Comparison of ENCODE assay signal across 14 cellular contexts in genomic region chr14:96508900-96509299, GRCh38. TPM values are rescaled to one million over a fixed set of nuclear protein-coding genes. Genes with fewer than 3 reads are reported as not detected.
DNase-seq lines count a peak whose midpoint lies in the region; ATAC-seq and TF ChIP-seq lines count a peak whose summit lies in the region.
"Had no signal": no experiment of that assay in that cellular context is flagged by ENCODE, and none has a peak within 500 bp of the region (broad histone marks: within the 10 kb centered on the region; RNA-seq: fewer than 3 reads in every experiment).

No MANE protein-coding gene starts in this region.

- H3K9me3 ChIP-seq in heart left ventricle: peaks cover 0 to 9% (median 0%) of the 10 kb centered on the region in 12 donors
- peaks cover 6% of the 10 kb centered on the region for H3K9me3 ChIP-seq in endodermal cell (ENCODE audit: control insufficient read depth, low read length)

- peak overlapping the region in 5 of 12 donors; percentile 15 to 41 (median 34) for H3K27ac ChIP-seq in heart left ventricle
- no peak overlapping the region for H3K27ac ChIP-seq in endodermal cell (ENCODE audit: low read depth, low read length)

- 77 to 94% (median 89%) methylated on average over 5 of the region's 5 CpGs for WGBS in heart left ventricle, 4 donors
- 96 to 98% methylated on average over 4 to 5 of the region's 5 CpGs for WGBS in endodermal cell (ENCODE audit: insufficient coverage in 1 of 2, insufficient read length in 1 of 2), 2 experiments

- H3K27me3 ChIP-seq in heart left ventricle: no peaks in the 10 kb centered on the region
- H3K27me3 ChIP-seq in endodermal cell (ENCODE audit: control insufficient read depth, insufficient read depth, low read length, poor library complexity, severe bottlenecking): no peaks in the 10 kb centered on the region

- H3K4me3 ChIP-seq in heart left ventricle (no peak overlapping the region), endodermal cell (ENCODE audit: low read length) (no peak overlapping the region)

- H3K9ac ChIP-seq in endodermal cell (ENCODE audit: extremely low read depth, low read length, poor library complexity, severe bottlenecking): no peak overlapping the region

- peaks cover 28% of the 10 kb centered on the region for H3K36me3 Mint-ChIP-seq in endodermal cell (ENCODE audit: low read depth)
- H3K36me3 Mint-ChIP-seq in stimulated activated naive B cell treated with anti-CD40 and anti-IgM and Interleukin-4, amounts not matched to agents 10 μg/mL and 1 μg/mL and 100 μg/mL, for 72 hours: peaks cover 15 to 21% of the 10 kb centered on the region in 2 donors

- ATAC-seq in heart left ventricle (peak in 3 of 4 donors; percentile 6 to 22 (median 17)), Right ventricle myocardium inferior (no peak), GM18909 (IDR thresholded peaks at IDR 0.05; ENCODE audit: poor library complexity, unreplicated experiment) (no peak)
- no peak for ATAC-seq in stimulated activated naive B cell treated with anti-CD40 and anti-IgM and Interleukin-4, amounts not matched to agents 10 μg/mL and 1 μg/mL and 100 μg/mL, for 72 hours (replicated peaks)

- H3K4me3 Mint-ChIP-seq in endodermal cell: no peak overlapping the region
- H3K4me3 Mint-ChIP-seq in stimulated activated naive B cell treated with anti-CD40 and anti-IgM and Interleukin-4, amounts not matched to agents 10 μg/mL and 1 μg/mL and 100 μg/mL, for 72 hours: no peak overlapping the region
- H3K4me3 Mint-ChIP-seq: activated CD4-positive, alpha-beta memory T cell treated with anti-CD3 and anti-CD28 coated beads, Interleukin-2, amount 10 ng/mL, durations not matched to agents 7 days and 5 days had no signal

- H3K4me1 Mint-ChIP-seq in endodermal cell: peaks cover 25% of the 10 kb centered on the region
- H3K4me1 Mint-ChIP-seq in stimulated activated naive B cell treated with anti-CD40 and anti-IgM and Interleukin-4, amounts not matched to agents 10 μg/mL and 1 μg/mL and 100 μg/mL, for 72 hours: peaks cover 37 to 76% of the 10 kb centered on the region in 2 donors

- H3K27ac Mint-ChIP-seq in endodermal cell: peak overlapping the region; percentile 58
- H3K27ac Mint-ChIP-seq in stimulated activated naive B cell treated with anti-CD40 and anti-IgM and Interleukin-4, amounts not matched to agents 10 μg/mL and 1 μg/mL and 100 μg/mL, for 72 hours: peak overlapping the region; percentile 56
- H3K27ac Mint-ChIP-seq: activated CD4-positive, alpha-beta memory T cell treated with anti-CD3 and anti-CD28 coated beads, Interleukin-2, amount 10 ng/mL, durations not matched to agents 7 days and 5 days had no signal

- H3K4me1 ChIP-seq in heart left ventricle: peaks cover 8 to 94% (median 51%) of the 10 kb centered on the region in 12 donors
- H3K4me1 ChIP-seq in endodermal cell (ENCODE audit: control insufficient read depth, insufficient read depth, low read length): peaks cover 14% of the 10 kb centered on the region

- intact Hi-C loops in heart left ventricle (cut with DNase I) (loop anchor here in 2 of 10 donors (5.0 to 10.0 kb wide), 2 partner anchors 144 to 147 kb away; partner anchors contain the start of genes ATG2B (in 2 of the 2) and GSKIP (in 2 of the 2)), Right ventricle myocardium inferior (cut with DNase I) (no loop called here)

- no peak for TF ChIP-seq POLR2A in heart left ventricle (IDR thresholded peaks at IDR 0.05)

- H3K9me3 Mint-ChIP-seq in endodermal cell: no peaks in the 10 kb centered on the region
- no peaks in the 10 kb centered on the region for H3K9me3 Mint-ChIP-seq in stimulated activated naive B cell treated with anti-CD40 and anti-IgM and Interleukin-4, amounts not matched to agents 10 μg/mL and 1 μg/mL and 100 μg/mL, for 72 hours
- H3K9me3 Mint-ChIP-seq: activated CD4-positive, alpha-beta memory T cell treated with anti-CD3 and anti-CD28 coated beads, Interleukin-2, amount 10 ng/mL, durations not matched to agents 7 days and 5 days had no signal

- TF ChIP-seq CTCF in heart left ventricle (IDR thresholded peaks at IDR 0.05): no peak
- TF ChIP-seq CTCF in endodermal cell (conservative IDR thresholded peaks at IDR 0.05): no peak

- no peaks in the 10 kb centered on the region for H3K27me3 Mint-ChIP-seq in endodermal cell (ENCODE audit: insufficient read depth)
- no peaks in the 10 kb centered on the region for H3K27me3 Mint-ChIP-seq in stimulated activated naive B cell treated with anti-CD40 and anti-IgM and Interleukin-4, amounts not matched to agents 10 μg/mL and 1 μg/mL and 100 μg/mL, for 72 hours
- H3K27me3 Mint-ChIP-seq: activated CD4-positive, alpha-beta memory T cell treated with anti-CD3 and anti-CD28 coated beads, Interleukin-2, amount 10 ng/mL, durations not matched to agents 7 days and 5 days had no signal

- H3K36me3 ChIP-seq in heart left ventricle (no peaks in the 10 kb centered on the region), endodermal cell (ENCODE audit: control insufficient read depth, insufficient read depth, low read length) (peaks cover 22% of the 10 kb centered on the region)

- DNase-seq in heart left ventricle (no peak), Right ventricle myocardium inferior (ENCODE audit: missing footprints) (no peak), NCI-H226 (peak; percentile 6), endodermal cell (no peak), NCI-H345 treated with DMSO at 0.1 percent for 48 hours (lab: John Stamatoyannopoulos, UW; ENCODE audit: unreplicated experiment) (no peak)
- no peak for DNase-seq in stimulated activated naive B cell treated with anti-CD40 and anti-IgM and Interleukin-4, amounts not matched to agents 10 μg/mL and 1 μg/mL and 100 μg/mL, for 72 hours
- no peak for DNase-seq in effector CD8-positive, alpha-beta T cell (lab: John Stamatoyannopoulos, UW)
- DNase-seq: activated CD4-positive, alpha-beta memory T cell treated with anti-CD3 and anti-CD28 coated beads, Interleukin-2, amount 10 ng/mL, durations not matched to agents 7 days and 5 days; activated naive CD4-positive, alpha-beta T cell; caudate nucleus; glutamatergic neuron; Karpas-422; NCI-H2029 had no signal

RNA-seq across cellular contexts. Expression of gene PAPOLA, which starts 6.7 kb away (rescaled TPM):
- total RNA-seq in heart left ventricle: 100 to 1,000 TPM in 7 of 9 donors, 10 to 100 TPM in 2; 88.4 to 147 (median 120) TPM
- polyA plus RNA-seq in heart left ventricle: 100 to 1,000 TPM in 1 of 2 donors, 10 to 100 TPM in 1; 72.0 to 112 TPM
- total RNA-seq in Right ventricle myocardium inferior: 141 TPM
- total RNA-seq in endodermal cell: 100 to 1,000 TPM; 218 to 225 TPM
- polyA plus RNA-seq in endodermal cell (2013, experiment 1 of 2): 183 TPM
- polyA plus RNA-seq in endodermal cell (2013, experiment 2 of 2): 197 TPM

Comparison
In these comparisons a context has a peak if more than half of its experiments do, and no peak if none do; other contexts are left out.
1. ATAC-seq: peak in heart left ventricle (3 of 4); none in Right ventricle myocardium inferior (single experiment), stimulated activated naive B cell treated with anti-CD40 and anti-IgM and Interleukin-4, amounts not matched to agents 10 μg/mL and 1 μg/mL and 100 μg/mL, for 72 hours (0 of 2) and GM18909 (single experiment).